ENCODE assay signal across 16 cellular contexts in genomic region chr1:117096871-117097842, GRCh38. TPM values are rescaled to one million over a fixed set of nuclear protein-coding genes. Genes with fewer than 3 reads are reported as not detected.
DNase-seq lines count a peak whose midpoint lies in the region; ATAC-seq, FAIRE-seq and TF ChIP-seq lines count a peak whose summit lies in the region.
"Had no signal": no experiment of that assay in that cellular context is flagged by ENCODE, and none has a peak within 500 bp of the region (broad histone marks: within the 10 kb centered on the region; RNA-seq: fewer than 3 reads in every experiment).

No MANE protein-coding gene starts in this region.

- H3K27me3 Mint-ChIP-seq in type B pancreatic cell, result no peaks in the 10 kb centered on the region
- H3K27me3 Mint-ChIP-seq: activated CD4-positive, alpha-beta memory T cell treated with anti-CD3 and anti-CD28 coated beads, Interleukin-2, amount 10 ng/mL, durations not matched to agents 7 days and 5 days had no signal

- H3K4me1 Mint-ChIP-seq in type B pancreatic cell (ENCODE audit: unreplicated experiment), result peaks cover 23% of the 10 kb centered on the region

- H3K9me3 ChIP-seq in K562 (replicated peaks; ENCODE audit: control insufficient read depth, insufficient read depth, low read depth, low read length), result no peaks in the 10 kb centered on the region
- H3K9me3 ChIP-seq: gastroesophageal sphincter, mucosa of descending colon, prostate gland, testis had no signal

- 81% methylated on average over 7 of the region's 7 CpGs for WGBS in K562 (ENCODE audit: insufficient coverage, low coverage, missing lambda C conversion rate)

- no peak overlapping the region for H3K4me2 ChIP-seq in K562 (ENCODE audit: insufficient read depth, low read length)

- TF ChIP-seq CTCF in K562 (IDR thresholded peaks at IDR 0.05 in 2 of 3, conservative IDR thresholded peaks at IDR 0.05 in 1 of 3; ENCODE audit: insufficient read depth in 2 of 3, low read depth in 1 of 3, low read length in 3 of 3) (no peak), type B pancreatic cell (conservative IDR thresholded peaks at IDR 0.05) (no peak)

- TF ChIP-seq EP300 in K562 (IDR thresholded peaks at IDR 0.05; ENCODE audit: low read length), result no peak

- no peaks in the 10 kb centered on the region for H3K9me3 Mint-ChIP-seq in type B pancreatic cell
- H3K9me3 Mint-ChIP-seq: activated CD4-positive, alpha-beta memory T cell treated with anti-CD3 and anti-CD28 coated beads, Interleukin-2, amount 10 ng/mL, durations not matched to agents 7 days and 5 days; CD14-positive monocyte had no signal

- no peak for TF ChIP-seq POLR2A in K562 (conservative IDR thresholded peaks at IDR 0.05)

- no peak for FAIRE-seq in K562 (lab: Jason Lieb, UNC)

- H3K79me2 ChIP-seq in K562 (ENCODE audit: control insufficient read depth, insufficient read depth, low read length), result no peaks in the 10 kb centered on the region

- CTCF ChIA-PET in K562 (lab: Yijun Ruan, JAX; ENCODE audit: low intra/inter-chr PET ratio), result no interaction called here

- intact Hi-C loops in K562 (cut with micrococcal nuclease), result no loop called here

- no peak overlapping the region for H3K9ac ChIP-seq in K562 (ENCODE audit: insufficient read depth in 1 of 2, low read depth in 2 of 2, low read length in 2 of 2)

- H3K4me1 ChIP-seq in K562 (replicated peaks in 1 of 2; ENCODE audit: control insufficient read depth in 2 of 2, insufficient read depth in 2 of 2, low read length in 2 of 2), result peaks cover 4 to 20% of the 10 kb centered on the region in 2 experiments; a peak in 4 of 5 replicates
- H3K4me1 ChIP-seq: prostate gland, testis had no signal

- peaks cover 34% of the 10 kb centered on the region for H3K36me3 Mint-ChIP-seq in type B pancreatic cell

- ATAC-seq in K562, result no peak
- ATAC-seq in GM18498 (IDR thresholded peaks at IDR 0.05; ENCODE audit: unreplicated experiment), result no peak
- ATAC-seq: gastroesophageal sphincter, mucosa of descending colon had no signal

- no peak overlapping the region for H2AFZ ChIP-seq in K562 (ENCODE audit: low read depth, low read length)

- TF ChIP-seq RAD21 in K562 (CRISPR knock-in tag; conservative IDR thresholded peaks at IDR 0.05 in 1 of 2, IDR thresholded peaks at IDR 0.05 in 1 of 2), result no peak

- no peak overlapping the region for H3K27ac ChIP-seq in K562 (ENCODE audit: extremely low read depth, low read depth, low read length)
- H3K27ac ChIP-seq: gastroesophageal sphincter, testis had no signal

- no TSS peak for BruUV-seq in K562 (replicated peaks; lab: Mats Ljungman, UMichigan)

- POLR2A ChIA-PET in K562 (lab: Yijun Ruan, JAX), result interaction anchor here (0.7 to 2.2 kb wide), 3 partner anchors 13 to 48 kb away, joined by 3 to 12 read pairs (median 3); no protein-coding TSS in a partner anchor

- peak overlapping the region; percentile 8 for H3K4me3 Mint-ChIP-seq in type B pancreatic cell
- H3K4me3 Mint-ChIP-seq: activated CD4-positive, alpha-beta memory T cell treated with anti-CD3 and anti-CD28 coated beads, Interleukin-2, amount 10 ng/mL, durations not matched to agents 7 days and 5 days; CD14-positive monocyte had no signal

- H3K27me3 ChIP-seq in K562 (ENCODE audit: control insufficient read depth in 2 of 2, insufficient read depth in 2 of 2, low read length in 2 of 2), result no peaks in the 10 kb centered on the region
- H3K27me3 ChIP-seq: gastroesophageal sphincter, testis had no signal

- no peaks in the 10 kb centered on the region for H3K9me1 ChIP-seq in K562 (ENCODE audit: control insufficient read depth, insufficient read depth, low read length)

- H3K36me3 ChIP-seq in K562 (ENCODE audit: control insufficient read depth, insufficient read depth, low read length), result peaks cover 96% of the 10 kb centered on the region
- H3K36me3 ChIP-seq: prostate gland had no signal

- H3K27ac Mint-ChIP-seq in type B pancreatic cell, result peak overlapping the region; percentile 61
- H3K27ac Mint-ChIP-seq: activated CD4-positive, alpha-beta memory T cell treated with anti-CD3 and anti-CD28 coated beads, Interleukin-2, amount 10 ng/mL, durations not matched to agents 7 days and 5 days had no signal

- DNase-seq in LHCN-M2 (ENCODE audit: low read depth), result peak; percentile 26
- DNase-seq in K562 (ENCODE audit: extremely low read depth in 1 of 4, low spot score in 3 of 4), result no peak
- DNase-seq in left kidney (ENCODE audit: low read depth, low spot score), result peak; percentile 11
- DNase-seq in type B pancreatic cell (ENCODE audit: extremely low spot score, unreplicated experiment), result no peak
- DNase-seq in NCI-H526 treated with DMSO at 0.1 percent for 48 hours (lab: John Stamatoyannopoulos, UW), result no peak
- no peak for DNase-seq in NCI-H2196 treated with DMSO at 0.1 percent for 48 hours (lab: John Stamatoyannopoulos, UW; ENCODE audit: unreplicated experiment)
- DNase-seq: activated CD4-positive, alpha-beta memory T cell treated with anti-CD3 and anti-CD28 coated beads, Interleukin-2, amount 10 ng/mL, durations not matched to agents 7 days and 5 days; activated gamma-delta T cell; effector CD4-positive, alpha-beta T cell; mucosa of descending colon; SIG-M5; testis had no signal

- H4K20me1 ChIP-seq in K562 (replicated peaks; ENCODE audit: control insufficient read depth, insufficient read depth, low read length), result no peaks in the 10 kb centered on the region

- in situ Hi-C loops in K562 (cut with MboI), result no loop called here

- no peak overlapping the region for H3K4me3 ChIP-seq in K562
- H3K4me3 ChIP-seq: gastroesophageal sphincter, mucosa of descending colon, prostate gland, testis had no signal

TF ChIP-seq in K562, 482 proteins besides CTCF, POLR2A, EP300 and RAD21:
- TF ChIP-seq RFX1 (IDR thresholded peaks at IDR 0.05), result peak; percentile 82
- no peak for TF ChIP-seq GATA2 (CRISPR knock-in tag; IDR thresholded peaks at IDR 0.05)
- TF ChIP-seq MCM7 (IDR thresholded peaks at IDR 0.05), result no peak

RNA-seq across cellular contexts. Expression of gene TRIM45, which starts 24.4 kb away (rescaled TPM):
- total RNA-seq in LHCN-M2 (2014; rRNA removed) (1.9 and 2.6 TPM in 2 replicates), K562 (2014; rRNA removed) (1.9 and 3.1 TPM in 2 replicates), K562 (2014; rRNA removed; fragmentation: Illumina TruSeq; extraction: Trizol) (2.5 and 3.5 TPM in 2 replicates), K562 (2015; rRNA removed; fragmentation: Illumina TruSeq; extraction: Trizol) (2.2 and 2.3 TPM in 2 replicates), K562 (2021) (3.6 and 5.3 TPM in 2 replicates), type B pancreatic cell (ENCODE audit: low replicate concordance) (19.8 and 23.3 TPM in 2 replicates)
- 1.5 TPM for polyA plus RNA-seq in LHCN-M2 (2012)
- total RNA-seq in K562 (2011; cell fraction: chromatin; rRNA removed; ENCODE audit: low replicate concordance), result 7.6 and 8.0 TPM in 2 replicates
- total RNA-seq in K562 (2011; cell fraction: nucleolus; rRNA removed), result 6.8 TPM in 2 replicates
- total RNA-seq in K562 (2011; cell fraction: nucleoplasm; rRNA removed), result 7.6 and 7.9 TPM in 2 replicates
- polyA plus RNA-seq in K562 (2011; rRNA removed) (5.5 and 6.2 TPM in 2 replicates), K562 (2014; fragmentation: Illumina TruSeq; extraction: Trizol) (3.8 and 4.1 TPM in 2 replicates), K562 (2014; fragmentation: Nextera tagmentation; extraction: Ambion mirVana) (1 to 10 TPM; 2.5 to 4.3 TPM), K562 (2014; rRNA removed) (4.1 and 5.1 TPM in 2 replicates)
- polyA plus RNA-seq in K562 (2011; cell fraction: cytosol; rRNA removed), result 3.9 and 5.6 TPM in 2 replicates
- polyA plus RNA-seq in K562 (2011; cell fraction: nucleus; rRNA removed), result 13.0 and 17.4 TPM in 2 replicates
- 2.8 and 3.7 TPM in 2 replicates for polyA plus RNA-seq in K562 (2012)
- polyA minus RNA-seq in K562 (2011; rRNA and poly(A)+ RNA removed), result 2.6 and 4.2 TPM in 2 replicates
- polyA minus RNA-seq in K562 (2011; cell fraction: cytosol; rRNA and poly(A)+ RNA removed), result 1.2 and 4.9 TPM in 2 replicates
- polyA minus RNA-seq in K562 (2011; cell fraction: nucleus; rRNA and poly(A)+ RNA removed), result 2.7 and 3.1 TPM in 2 replicates

RNA-seq across cellular contexts. Expression of gene TTF2, which starts 37.0 kb away (rescaled TPM):
- 22.8 and 26.2 TPM in 2 replicates for total RNA-seq in LHCN-M2 (2014; rRNA removed)
- polyA plus RNA-seq in LHCN-M2 (2012), result 9.2 TPM
- total RNA-seq in K562 (2011; cell fraction: chromatin; rRNA removed; ENCODE audit: low replicate concordance), result 122 and 267 TPM in 2 replicates
- total RNA-seq in K562 (2011; cell fraction: nucleolus; rRNA removed), result 62.4 and 74.7 TPM in 2 replicates
- total RNA-seq in K562 (2011; cell fraction: nucleoplasm; rRNA removed), result 84.3 and 104 TPM in 2 replicates
- 36.1 and 36.2 TPM in 2 replicates for total RNA-seq in K562 (2014; rRNA removed)
- total RNA-seq in K562 (2014; rRNA removed; fragmentation: Illumina TruSeq; extraction: Trizol), result 61.5 and 69.2 TPM in 2 replicates
- total RNA-seq in K562 (2015; rRNA removed; fragmentation: Illumina TruSeq; extraction: Trizol), result 40.0 and 46.1 TPM in 2 replicates
- 62.5 and 63.3 TPM in 2 replicates for total RNA-seq in K562 (2021)
- polyA plus RNA-seq in K562 (2011; rRNA removed), result 71.1 and 77.3 TPM in 2 replicates
- 24.3 and 30.5 TPM in 2 replicates for polyA plus RNA-seq in K562 (2011; cell fraction: cytosol; rRNA removed)
- polyA plus RNA-seq in K562 (2011; cell fraction: nucleus; rRNA removed), result 108 and 124 TPM in 2 replicates
- polyA plus RNA-seq in K562 (2012), result 32.8 and 42.0 TPM in 2 replicates
- 36.0 and 42.1 TPM in 2 replicates for polyA plus RNA-seq in K562 (2014; fragmentation: Illumina TruSeq; extraction: Trizol)
- 10 to 100 TPM in 1 of 2 experiments, 1 to 10 TPM in 1; 9.4 to 10.5 TPM for polyA plus RNA-seq in K562 (2014; fragmentation: Nextera tagmentation; extraction: Ambion mirVana)
- polyA plus RNA-seq in K562 (2014; rRNA removed), result 36.6 and 41.3 TPM in 2 replicates
- polyA minus RNA-seq in K562 (2011; rRNA and poly(A)+ RNA removed), result 55.0 and 68.2 TPM in 2 replicates
- polyA minus RNA-seq in K562 (2011; cell fraction: cytosol; rRNA and poly(A)+ RNA removed), result 30.9 and 39.0 TPM in 2 replicates
- polyA minus RNA-seq in K562 (2011; cell fraction: nucleus; rRNA and poly(A)+ RNA removed), result 48.9 and 88.3 TPM in 2 replicates
- 28.3 and 47.5 TPM in 2 replicates for total RNA-seq in type B pancreatic cell (ENCODE audit: low replicate concordance)

Comparison
In these comparisons a context has a peak if more than half of its experiments do, and no peak if none do; other contexts are left out.
1. DNase-seq: peak in LHCN-M2 (single experiment) and left kidney (single experiment); none in K562 (0 of 4), type B pancreatic cell (single experiment), NCI-H526 treated with DMSO at 0.1 percent for 48 hours (single experiment) and NCI-H2196 treated with DMSO at 0.1 percent for 48 hours (single experiment).